8 cellular contexts compared by ENCODE assay signal in the genomic region with DNA sequence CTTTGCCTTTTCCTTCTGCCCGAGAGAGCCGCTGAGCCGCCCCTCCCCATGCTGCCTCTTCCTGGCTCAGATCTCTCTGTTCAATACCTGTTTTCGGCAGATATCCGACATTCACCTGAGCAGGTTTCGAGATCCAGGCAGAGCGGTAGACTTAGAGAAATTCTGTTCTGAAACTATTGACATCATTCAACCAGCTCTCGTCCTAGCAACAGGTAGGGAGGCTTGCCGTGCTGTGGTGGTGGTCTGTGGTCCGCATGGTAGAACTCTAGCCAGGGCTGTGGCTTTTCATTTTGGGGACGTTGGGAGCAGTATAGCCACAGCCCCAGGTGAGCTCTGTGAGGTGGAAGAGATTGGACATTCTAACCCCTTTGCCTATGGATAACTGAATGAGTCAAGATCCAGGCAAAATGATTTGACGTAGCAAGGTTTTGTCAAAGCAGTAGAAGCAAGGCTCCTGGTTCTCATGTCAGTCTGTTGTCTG. TPM values are rescaled to one million over a fixed set of nuclear protein-coding genes. Genes with fewer than 3 reads are reported as not detected.
DNase-seq lines count a peak whose midpoint lies in the region; ATAC-seq and TF ChIP-seq lines count a peak whose summit lies in the region.

No MANE protein-coding gene starts in this region.

- H3K9me3 Mint-ChIP-seq in Calu3 (ENCODE audit: low read depth, unreplicated experiment), result no peaks in the 10 kb centered on the region

- H3K27me3 ChIP-seq in WERI-Rb-1 (ENCODE audit: insufficient read depth, low read depth, severe bottlenecking) (no peaks in the 10 kb centered on the region), parathyroid adenoma (ENCODE audit: control insufficient read depth, insufficient read depth, low read length) (no peaks in the 10 kb centered on the region)

- peak overlapping the region; percentile 87 for H3K4me2 ChIP-seq in parathyroid adenoma (ENCODE audit: low read length)

- H2AFZ ChIP-seq in parathyroid adenoma, result peak overlapping the region; percentile 95

- H3K4me1 Mint-ChIP-seq in Calu3 (ENCODE audit: low read depth, unreplicated experiment), result peaks cover 7% of the 10 kb centered on the region

- no TSS peak for BruUV-seq in Calu3 (replicated peaks; lab: Mats Ljungman, UMichigan)

- peaks cover 20% of the 10 kb centered on the region for H3K36me3 Mint-ChIP-seq in Calu3 (ENCODE audit: insufficient read depth, unreplicated experiment)

- no peaks in the 10 kb centered on the region for H3K4me1 ChIP-seq in parathyroid adenoma

- H3K27me3 Mint-ChIP-seq in Calu3 (ENCODE audit: unreplicated experiment), result no peaks in the 10 kb centered on the region

- H3K9me3 ChIP-seq in WERI-Rb-1 (ENCODE audit: severe bottlenecking) (no peaks in the 10 kb centered on the region), parathyroid adenoma (ENCODE audit: control insufficient read depth, low read length) (no peaks in the 10 kb centered on the region)

- no peak for TF ChIP-seq CTCF in Calu3 (IDR thresholded peaks at IDR 0.05; ENCODE audit: unreplicated experiment)
- no peak for TF ChIP-seq CTCF in WERI-Rb-1 (IDR thresholded peaks at IDR 0.05; ENCODE audit: low read depth, low read length)
- TF ChIP-seq CTCF in fibroblast of pulmonary artery (IDR thresholded peaks at IDR 0.05; ENCODE audit: low read length, missing control alignments), result no peak
- no peak for TF ChIP-seq CTCF in parathyroid adenoma (IDR thresholded peaks at IDR 0.05)

- H3K9ac ChIP-seq in parathyroid adenoma, result peak overlapping the region; percentile 40

- peak overlapping the region; percentile 79 for H3K4me3 Mint-ChIP-seq in Calu3 (ENCODE audit: low read depth, unreplicated experiment)

- CTCF ChIA-PET in Calu3 (lab: Charles Lee), result interaction anchor here (0.6 kb wide), 1 partner anchor 10 kb away, joined by 5 read pairs; no protein-coding TSS in a partner anchor

- peaks cover 32% of the 10 kb centered on the region for H3K36me3 ChIP-seq in WERI-Rb-1
- H3K36me3 ChIP-seq in parathyroid adenoma (ENCODE audit: control insufficient read depth, insufficient read depth, low read length), result no peaks in the 10 kb centered on the region

- ATAC-seq in HG02571 (IDR thresholded peaks at IDR 0.05; ENCODE audit: unreplicated experiment) (peak; percentile 13), HG02885 (IDR thresholded peaks at IDR 0.05; ENCODE audit: poor library complexity, unreplicated experiment) (no peak)

- intact Hi-C loops in Calu3 (cut with micrococcal nuclease; ENCODE audit: unreplicated experiment), result loop anchor here (2.0 to 10.0 kb wide), 2 partner anchors 29 to 49 kb away; no protein-coding TSS in a partner anchor

- H3K27ac ChIP-seq in WERI-Rb-1 (peak overlapping the region; percentile 71), parathyroid adenoma (peak overlapping the region; percentile 77)

- H3K4me3 ChIP-seq in WERI-Rb-1 (ENCODE audit: low read depth, low read length), result peak overlapping the region; percentile 54
- H3K4me3 ChIP-seq in fibroblast of pulmonary artery (replicated peaks; ENCODE audit: low read depth, low read length), result peak overlapping the region; percentile 73
- peak overlapping the region; percentile 70 for H3K4me3 ChIP-seq in parathyroid adenoma (ENCODE audit: low read depth, low read length)

- no peak overlapping the region for H3K27ac Mint-ChIP-seq in Calu3 (ENCODE audit: unreplicated experiment)

- no peaks in the 10 kb centered on the region for H3K79me2 ChIP-seq in parathyroid adenoma

- DNase-seq in Calu3 (no peak), WERI-Rb-1 (no peak), fibroblast of pulmonary artery (ENCODE audit: low read depth) (no peak), islet precursor cell (no peak)
- no peak for DNase-seq in stimulated activated CD4-positive, alpha-beta T cell treated with anti-CD3 and anti-CD28 coated beads, Interleukin-2, amount 100 ng/mL, for 48 hours

RNA-seq across cellular contexts. Expression of a gene that starts 0.8 kb away (rescaled TPM):
- 25.4 and 33.0 TPM in 2 replicates for total RNA-seq in Calu3 (2022)

RNA-seq across cellular contexts. Expression of a gene that starts 28.4 kb away (rescaled TPM):
- total RNA-seq in Calu3 (2022), result 15.8 and 18.6 TPM in 2 replicates

RNA-seq across cellular contexts. Expression of a gene that starts 51.0 kb away (rescaled TPM):
- total RNA-seq in Calu3 (2022), result 13.7 and 15.8 TPM in 2 replicates
